15 cellular contexts compared by ENCODE assay signal in the genomic region with DNA sequence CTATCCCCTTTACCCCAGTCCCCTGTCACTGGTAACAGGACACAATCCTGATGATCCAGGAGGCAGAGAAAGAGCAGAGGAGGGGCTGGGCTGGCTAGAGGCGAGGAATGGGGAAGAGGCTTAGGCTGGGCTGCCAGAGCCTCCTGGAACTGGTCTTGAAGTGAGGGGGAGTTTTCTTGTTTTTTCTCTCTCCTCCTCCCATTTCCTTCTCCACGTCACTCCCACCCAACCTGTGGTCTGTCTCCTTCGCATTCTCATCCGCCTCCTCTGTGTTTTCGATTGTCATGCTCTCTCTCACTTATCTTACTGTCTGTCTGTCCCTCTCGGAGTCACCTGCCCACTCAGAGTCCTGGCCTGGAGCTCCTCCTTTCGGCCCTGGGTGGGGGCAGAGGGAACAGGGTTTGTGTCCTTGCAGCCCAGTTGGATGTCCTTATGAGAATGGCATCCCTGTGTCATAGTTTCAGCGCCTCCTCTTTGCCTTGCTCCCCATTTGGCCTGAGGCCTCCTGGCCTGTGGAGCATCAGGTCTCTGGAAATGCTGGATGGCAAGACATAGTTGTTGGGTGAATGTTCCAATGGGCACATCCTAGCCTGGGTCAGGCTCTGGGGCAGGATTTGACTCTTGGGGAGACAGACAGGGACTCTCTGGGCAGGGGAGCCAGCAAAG. TPM values are rescaled to one million over a fixed set of nuclear protein-coding genes. Genes with fewer than 3 reads are reported as not detected.
DNase-seq lines count a peak whose midpoint lies in the region; ATAC-seq, FAIRE-seq and TF ChIP-seq lines count a peak whose summit lies in the region.
"Had no signal": no experiment of that assay in that cellular context is flagged by ENCODE, and none has a peak within 500 bp of the region (broad histone marks: within the 10 kb centered on the region; RNA-seq: fewer than 3 reads in every experiment).

No MANE protein-coding gene starts in this region.

- peak overlapping the region; percentile 55 for H3K27ac ChIP-seq in smooth muscle cell (ENCODE audit: low read depth)

- H3K4me1 Mint-ChIP-seq in chondrocyte (ENCODE audit: low read depth): peaks cover 68% of the 10 kb centered on the region

- DNase-seq in H4 (ENCODE audit: low spot score) (peak; percentile 41), RCC 7860 (ENCODE audit: low spot score) (peak; percentile 13), chondrocyte (ENCODE audit: low spot score) (no peak), smooth muscle cell (lab: John Stamatoyannopoulos, UW; ENCODE audit: unreplicated experiment) (no peak), T-helper 1 cell (no peak), GM03348 (ENCODE audit: low spot score) (no peak)
- DNase-seq: anterior cingulate cortex; CD4-positive, alpha-beta memory T cell; naive thymus-derived CD4-positive, alpha-beta T cell; RPMI8226 had no signal

- no peaks in the 10 kb centered on the region for H3K79me2 ChIP-seq in smooth muscle cell (ENCODE audit: low read depth)

- H3K4me1 ChIP-seq in smooth muscle cell (ENCODE audit: low read depth): peaks cover 20% of the 10 kb centered on the region

- no peaks in the 10 kb centered on the region for H3K27me3 ChIP-seq in smooth muscle cell (ENCODE audit: low read depth)

- no peak overlapping the region for H3K4me3 ChIP-seq in smooth muscle cell

- H3K36me3 ChIP-seq in smooth muscle cell (ENCODE audit: low read depth): no peaks in the 10 kb centered on the region

- peaks cover 11% of the 10 kb centered on the region for H3F3A ChIP-seq in smooth muscle cell (ENCODE audit: low read depth)

- FAIRE-seq in RCC 7860 (lab: Jason Lieb, UNC): no peak
- FAIRE-seq: frontal cortex, islet of Langerhans had no signal

- peak overlapping the region; percentile 54 for H3K9ac ChIP-seq in smooth muscle cell (ENCODE audit: low read depth)

- no peaks in the 10 kb centered on the region for H3K9me3 Mint-ChIP-seq in chondrocyte (ENCODE audit: low read depth)
- H3K9me3 Mint-ChIP-seq: CD4-positive, alpha-beta memory T cell; naive thymus-derived CD4-positive, alpha-beta T cell had no signal

- peak overlapping the region; percentile 98 for H3K27ac Mint-ChIP-seq in chondrocyte (ENCODE audit: unreplicated experiment)

- no peak for TF ChIP-seq CTCF in chondrocyte (IDR thresholded peaks at IDR 0.05)
- no peak for TF ChIP-seq CTCF in smooth muscle cell (IDR thresholded peaks at IDR 0.05; ENCODE audit: borderline replicate concordance, insufficient read depth, poor library complexity, severe bottlenecking)

- no peaks in the 10 kb centered on the region for H3K36me3 Mint-ChIP-seq in chondrocyte (ENCODE audit: low read depth)
- H3K36me3 Mint-ChIP-seq: CD4-positive, alpha-beta memory T cell; naive thymus-derived CD4-positive, alpha-beta T cell had no signal

- ATAC-seq in GM21360 (IDR thresholded peaks at IDR 0.05; ENCODE audit: unreplicated experiment) (no peak), HG02798 (IDR thresholded peaks at IDR 0.05; ENCODE audit: poor library complexity, unreplicated experiment) (no peak)
- ATAC-seq: naive thymus-derived CD4-positive, alpha-beta T cell; right cardiac atrium had no signal

- H4K20me1 ChIP-seq in smooth muscle cell (ENCODE audit: low read depth): no peaks in the 10 kb centered on the region

- H3K27me3 Mint-ChIP-seq in chondrocyte (ENCODE audit: low read depth): no peaks in the 10 kb centered on the region

- H2AFZ ChIP-seq in smooth muscle cell (ENCODE audit: low read depth): peak overlapping the region; percentile 28

- 30% methylated on average over 8 of the region's 8 CpGs for WGBS in smooth muscle cell (ENCODE audit: low lambda C conversion rate)

- peak overlapping the region; percentile 59 for H3K4me2 ChIP-seq in smooth muscle cell

- H3K4me3 Mint-ChIP-seq in chondrocyte (ENCODE audit: unreplicated experiment): no peak overlapping the region
- H3K4me3 Mint-ChIP-seq: CD4-positive, alpha-beta memory T cell; naive thymus-derived CD4-positive, alpha-beta T cell had no signal

- H3K9me3 ChIP-seq in smooth muscle cell (replicated peaks; ENCODE audit: low read depth): no peaks in the 10 kb centered on the region

RNA-seq across cellular contexts. Expression of a gene that starts 3.4 kb away (rescaled TPM):
- total RNA-seq in H4 (2014; rRNA removed; shearing (Covaris generic)): 4.7 and 6.9 TPM in 2 replicates
- total RNA-seq in chondrocyte: 10.7 to 17.0 TPM (median 12.1 TPM) in 3 replicates
- 6.7 and 11.7 TPM in 2 replicates for total RNA-seq in smooth muscle cell
- polyA plus RNA-seq in smooth muscle cell: 5.1 and 6.6 TPM in 2 replicates
- total RNA-seq: CD4-positive, alpha-beta memory T cell; frontal cortex had no signal
- polyA plus RNA-seq: CD4-positive, alpha-beta memory T cell; naive thymus-derived CD4-positive, alpha-beta T cell had no signal

RNA-seq across cellular contexts. Expression of a gene that starts 37.8 kb away (rescaled TPM):
- total RNA-seq in H4 (2014; rRNA removed; shearing (Covaris generic)): 0.29 and 1.7 TPM in 2 replicates
- total RNA-seq in chondrocyte: 187 to 277 TPM (median 266 TPM) in 3 replicates
- 168 and 214 TPM in 2 replicates for total RNA-seq in smooth muscle cell
- 190 and 744 TPM in 2 replicates for polyA plus RNA-seq in smooth muscle cell
- total RNA-seq: CD4-positive, alpha-beta memory T cell; frontal cortex had no signal
- polyA plus RNA-seq: CD4-positive, alpha-beta memory T cell; naive thymus-derived CD4-positive, alpha-beta T cell had no signal

Comparison
In these comparisons a context has a peak if more than half of its experiments do, and no peak if none do; other contexts are left out.
1. DNase-seq: peak in H4 (single experiment) and RCC 7860 (single experiment); none in chondrocyte (single experiment), smooth muscle cell (single experiment), T-helper 1 cell (0 of 5) and GM03348 (single experiment).
2. RNA of a gene that starts 37.8 kb away (total RNA-seq): 187 to 277 TPM in chondrocyte and 168 to 214 TPM in smooth muscle cell; 0.29 to 1.7 TPM in H4; every median in the first group is over 10 times any median in the second.